17 cellular contexts compared by ENCODE assay signal in the genomic region with DNA sequence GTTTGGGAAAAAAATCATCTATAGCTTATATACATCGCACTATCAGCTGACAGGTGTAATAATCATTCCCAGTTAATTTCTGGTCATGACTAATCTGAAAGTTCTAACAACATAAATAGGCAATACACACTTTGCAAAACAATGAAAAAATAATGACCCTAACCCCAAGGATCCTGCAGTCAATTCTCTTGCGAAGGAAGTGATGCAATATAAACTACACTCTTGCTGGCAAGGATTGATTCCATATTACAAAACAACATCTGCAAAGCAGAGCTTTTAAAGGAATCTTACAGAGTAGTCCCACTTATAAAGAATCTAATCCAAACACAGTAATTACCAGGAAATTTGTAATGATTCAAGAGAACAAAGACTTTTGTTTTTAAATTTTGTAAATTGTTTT.
"Had no signal": no experiment of that assay in that cellular context is flagged by ENCODE, and none has a peak within 500 bp of the region (broad histone marks: within the 10 kb centered on the region; RNA-seq: fewer than 3 reads in every experiment).

No MANE protein-coding gene starts in this region.

- H3K27me3 Mint-ChIP-seq: stimulated activated naive B cell treated with anti-CD40 and anti-IgM and Interleukin-4, amounts not matched to agents 10 μg/mL and 1 μg/mL and 100 μg/mL, for 72 hours had no signal

- H3K9me3 ChIP-seq: gastroesophageal sphincter, tibial nerve had no signal

- H3K4me3 ChIP-seq: gastroesophageal sphincter, lung, tibial nerve had no signal

- H3K4me1 ChIP-seq: gastroesophageal sphincter, tibial nerve had no signal

- H3K4me3 Mint-ChIP-seq: activated naive CD8-positive, alpha-beta T cell treated with anti-CD3 and anti-CD28 coated beads for 36 hours; activated T-helper 1 cell treated with anti-CD3 and anti-CD28 coated beads, Interleukin-12 subunit alpha, Interleukin-12 subunit beta, Interleukin-2, Interleukin-4 antibody, amounts not matched to agents 30 ng/mL and 10 ng/mL and 1 ng/mL, durations not matched to agents 14 hours and 24 hours and 36 hours; naive thymus-derived CD8-positive, alpha-beta T cell; stimulated activated naive B cell treated with anti-CD40 and anti-IgM and Interleukin-4, amounts not matched to agents 10 μg/mL and 1 μg/mL and 100 μg/mL, for 72 hours had no signal

- H3K9me3 Mint-ChIP-seq: activated naive CD8-positive, alpha-beta T cell treated with anti-CD3 and anti-CD28 coated beads for 36 hours; activated T-helper 1 cell treated with anti-CD3 and anti-CD28 coated beads, Interleukin-12 subunit alpha, Interleukin-12 subunit beta, Interleukin-2, Interleukin-4 antibody, amounts not matched to agents 30 ng/mL and 10 ng/mL and 1 ng/mL, durations not matched to agents 14 hours and 24 hours and 36 hours; naive thymus-derived CD8-positive, alpha-beta T cell; stimulated activated naive B cell treated with anti-CD40 and anti-IgM and Interleukin-4, amounts not matched to agents 10 μg/mL and 1 μg/mL and 100 μg/mL, for 72 hours had no signal

- H3K27ac ChIP-seq: brain microvascular endothelial cell, gastroesophageal sphincter, tibial nerve had no signal

- ATAC-seq: activated CD4-positive, CD25-positive, alpha-beta regulatory T cell treated with anti-CD3 and anti-CD28 coated beads, Interleukin-2, amount 50 U/mL, for 24 hours; gastroesophageal sphincter; naive thymus-derived CD8-positive, alpha-beta T cell; stimulated activated naive B cell treated with anti-CD40 and anti-IgM and Interleukin-4, amounts not matched to agents 10 μg/mL and 1 μg/mL and 100 μg/mL, for 72 hours had no signal

- DNase-seq: activated CD4-positive, alpha-beta T cell treated with anti-CD3 and anti-CD28 coated beads, Interleukin-2, amount 50 U/mL, for 1 hour; activated CD8-positive, alpha-beta memory T cell treated with anti-CD3 and anti-CD28 coated beads for 24 hours; activated naive CD8-positive, alpha-beta T cell treated with anti-CD3 and anti-CD28 coated beads for 36 hours; brain microvascular endothelial cell; erythroblast; islet precursor cell; naive thymus-derived CD8-positive, alpha-beta T cell; retina; stimulated activated CD4-positive, alpha-beta T cell treated with anti-CD3 and anti-CD28 coated beads, Interleukin-4, amount 100 ng/mL, for 1 hour; stimulated activated naive B cell treated with anti-CD40 and anti-IgM and Interleukin-4, amounts not matched to agents 10 μg/mL and 1 μg/mL and 100 μg/mL, for 72 hours; substantia nigra; T1000 had no signal

- H3K27ac Mint-ChIP-seq: activated naive CD8-positive, alpha-beta T cell treated with anti-CD3 and anti-CD28 coated beads for 36 hours; activated T-helper 1 cell treated with anti-CD3 and anti-CD28 coated beads, Interleukin-12 subunit alpha, Interleukin-12 subunit beta, Interleukin-2, Interleukin-4 antibody, amounts not matched to agents 30 ng/mL and 10 ng/mL and 1 ng/mL, durations not matched to agents 14 hours and 24 hours and 36 hours; naive thymus-derived CD8-positive, alpha-beta T cell; stimulated activated naive B cell treated with anti-CD40 and anti-IgM and Interleukin-4, amounts not matched to agents 10 μg/mL and 1 μg/mL and 100 μg/mL, for 72 hours had no signal

- H3K4me1 Mint-ChIP-seq: stimulated activated naive B cell treated with anti-CD40 and anti-IgM and Interleukin-4, amounts not matched to agents 10 μg/mL and 1 μg/mL and 100 μg/mL, for 72 hours had no signal

- H3K36me3 ChIP-seq: brain microvascular endothelial cell, gastroesophageal sphincter, tibial nerve had no signal

- H3K36me3 Mint-ChIP-seq: activated naive CD8-positive, alpha-beta T cell treated with anti-CD3 and anti-CD28 coated beads for 36 hours; naive thymus-derived CD8-positive, alpha-beta T cell; stimulated activated naive B cell treated with anti-CD40 and anti-IgM and Interleukin-4, amounts not matched to agents 10 μg/mL and 1 μg/mL and 100 μg/mL, for 72 hours had no signal

- H3K27me3 ChIP-seq: brain microvascular endothelial cell, gastroesophageal sphincter, tibial nerve had no signal
